1 cellular context compared by ENCODE assay signal in genomic region chr11:61889831-61890230, GRCh38.
TF ChIP-seq lines count a peak whose summit lies in the region.

No MANE protein-coding gene starts in this region.

TF ChIP-seq in HepG2, 621 proteins besides CTCF, POLR2A, EP300 and RAD21:
- TF ChIP-seq ZBTB37 (CRISPR knock-in tag; IDR thresholded peaks at IDR 0.05) (no peak), PRPF4 (IDR thresholded peaks at IDR 0.05; ENCODE audit: low read depth, low read length, poor library complexity, severe bottlenecking) (peak; percentile 52), ZBTB14 (CRISPR knock-in tag; IDR thresholded peaks at IDR 0.05) (no peak)
